Comparison of ENCODE assay signal across 26 cellular contexts in genomic region chr1:42698081-42698813, GRCh38. TPM values are rescaled to one million over a fixed set of nuclear protein-coding genes. Genes with fewer than 3 reads are reported as not detected.
A peak's percentile ranks its signal among the peaks of the same experiment; 100 is the strongest.
DNase-seq lines count a peak whose midpoint lies in the region; ATAC-seq, FAIRE-seq and TF ChIP-seq lines count a peak whose summit lies in the region.
"Had no signal": no experiment of that assay in that cellular context is flagged by ENCODE, and none has a peak within 500 bp of the region (broad histone marks: within the 10 kb centered on the region; RNA-seq: fewer than 3 reads in every experiment).

No MANE protein-coding gene starts in this region.

- H2BK20ac ChIP-seq in IMR-90 (ENCODE audit: low read depth, low read length) (no peak overlapping the region), H1 (ENCODE audit: low read length) (no peak overlapping the region)

- H3K9me3 ChIP-seq in IMR-90 (ENCODE audit: control insufficient read depth, insufficient read depth, low read length) (no peaks in the 10 kb centered on the region), H1 (ENCODE audit: insufficient read depth in 2 of 2, low read depth in 1 of 2, low read length in 1 of 2) (no peaks in the 10 kb centered on the region), mesenchymal stem cell (ENCODE audit: control insufficient read depth, low read length) (no peaks in the 10 kb centered on the region)
- H3K9me3 ChIP-seq: upper lobe of right lung had no signal

- no peak overlapping the region for H3K23ac ChIP-seq in IMR-90 (ENCODE audit: low read depth, low read length)
- no peak overlapping the region for H3K23ac ChIP-seq in H1 (ENCODE audit: insufficient read length)
- H3K23ac ChIP-seq in mesenchymal stem cell (ENCODE audit: low read length in 2 of 2), result no peak overlapping the region

- H3K27me3 ChIP-seq in IMR-90 (ENCODE audit: control insufficient read depth, insufficient read depth, low read length), result no peaks in the 10 kb centered on the region
- no peaks in the 10 kb centered on the region for H3K27me3 ChIP-seq in H1 (replicated peaks in 1 of 4; ENCODE audit: control insufficient read depth in 3 of 4, extremely low read depth in 1 of 4, insufficient read depth in 3 of 4, low read length in 3 of 4)
- no peaks in the 10 kb centered on the region for H3K27me3 ChIP-seq in mesenchymal stem cell (ENCODE audit: control insufficient read depth in 1 of 2, insufficient read depth in 1 of 2, low read length in 2 of 2)
- H3K27me3 ChIP-seq: hepatocyte, upper lobe of right lung had no signal

- H2BK12ac ChIP-seq in H1 (ENCODE audit: low read depth, low read length) (no peak overlapping the region), mesenchymal stem cell (ENCODE audit: low read length in 2 of 2) (no peak overlapping the region)

- H3K27me3 Mint-ChIP-seq in activated CD4-positive, alpha-beta memory T cell treated with anti-CD3 and anti-CD28 coated beads for 36 hours, result no peaks in the 10 kb centered on the region
- H3K27me3 Mint-ChIP-seq in activated CD4-positive, alpha-beta memory T cell treated with anti-CD3 and anti-CD28 coated beads, Interleukin-2, amount 10 ng/mL, durations not matched to agents 7 days and 5 days, result no peaks in the 10 kb centered on the region

- FAIRE-seq in H1 (lab: Jason Lieb, UNC), result peak; percentile 55
- FAIRE-seq: colon, GM18507 had no signal

- H3K9me3 Mint-ChIP-seq in activated CD4-positive, alpha-beta memory T cell treated with anti-CD3 and anti-CD28 coated beads for 36 hours, result no peaks in the 10 kb centered on the region
- H3K9me3 Mint-ChIP-seq in activated CD4-positive, alpha-beta memory T cell treated with anti-CD3 and anti-CD28 coated beads, Interleukin-2, amount 10 ng/mL, durations not matched to agents 7 days and 5 days, result no peaks in the 10 kb centered on the region

- peak overlapping the region; percentile 43 for H3K27ac Mint-ChIP-seq in activated CD4-positive, alpha-beta memory T cell treated with anti-CD3 and anti-CD28 coated beads for 36 hours
- H3K27ac Mint-ChIP-seq in activated CD4-positive, alpha-beta memory T cell treated with anti-CD3 and anti-CD28 coated beads, Interleukin-2, amount 10 ng/mL, durations not matched to agents 7 days and 5 days, result no peak overlapping the region

- H2AK5ac ChIP-seq in IMR-90 (ENCODE audit: low read depth, low read length) (no peak overlapping the region), H1 (ENCODE audit: low read depth, low read length) (no peak overlapping the region), mesenchymal stem cell (ENCODE audit: low read length, severe bottlenecking) (no peak overlapping the region)

- no peak overlapping the region for H3K27ac ChIP-seq in IMR-90 (ENCODE audit: insufficient read depth, low read length)
- H3K27ac ChIP-seq in H1 (ENCODE audit: low read depth, low read length), result no peak overlapping the region
- H3K27ac ChIP-seq in mesenchymal stem cell (ENCODE audit: low read length, poor library complexity, severe bottlenecking), result no peak overlapping the region
- H3K27ac ChIP-seq: hepatocyte, RWPE1, SK-N-MC, upper lobe of right lung had no signal

- H3K79me1 ChIP-seq in IMR-90 (ENCODE audit: low read depth in 1 of 2, low read length in 2 of 2), result peaks cover 24 to 50% of the 10 kb centered on the region in 2 experiments
- peaks cover 2% of the 10 kb centered on the region; the same call in 1 of the 2 replicates for H3K79me1 ChIP-seq in H1 (ENCODE audit: low read depth, low read length)
- H3K79me1 ChIP-seq in mesenchymal stem cell (replicated peaks; ENCODE audit: low read length, poor library complexity, severe bottlenecking), result peaks cover 19% of the 10 kb centered on the region

- intact Hi-C loops in activated CD4-positive, alpha-beta memory T cell treated with anti-CD3 and anti-CD28 coated beads for 36 hours (cut with micrococcal nuclease), result no loop called here
- intact Hi-C loops in IMR-90 (cut with micrococcal nuclease), result no loop called here

- H3K79me2 ChIP-seq in H1 (ENCODE audit: control insufficient read depth in 1 of 2, insufficient read depth in 2 of 2, low read length in 2 of 2), result peaks cover 12 to 85% of the 10 kb centered on the region in 2 experiments; a peak in 3 of 4 replicates

- no peak overlapping the region for H3K4ac ChIP-seq in IMR-90 (ENCODE audit: low read depth, low read length)
- no peak overlapping the region for H3K4ac ChIP-seq in H1 (replicated peaks; ENCODE audit: insufficient read length, low read depth, low read length)
- H3K4ac ChIP-seq in mesenchymal stem cell (ENCODE audit: low read depth in 1 of 2, low read length in 2 of 2), result no peak overlapping the region

- H4K91ac ChIP-seq in IMR-90 (ENCODE audit: insufficient read depth, low read depth, low read length) (no peak overlapping the region), H1 (replicated peaks; ENCODE audit: insufficient read length, low read length) (no peak overlapping the region), mesenchymal stem cell (ENCODE audit: low read length) (no peak overlapping the region)

- TF ChIP-seq POLR2A in IMR-90 (IDR thresholded peaks at IDR 0.05; ENCODE audit: low read depth, low read length) (no peak), H1 (IDR thresholded peaks at IDR 0.05; ENCODE audit: control extremely low read depth in 1 of 2, low read depth in 2 of 2, low read length in 2 of 2) (no peak)

- H3K14ac ChIP-seq in IMR-90 (replicated peaks; ENCODE audit: low read depth, low read length), result no peak overlapping the region
- no peak overlapping the region for H3K14ac ChIP-seq in H1 (ENCODE audit: insufficient read length)
- H3K14ac ChIP-seq in mesenchymal stem cell (ENCODE audit: low read length in 2 of 2), result no peak overlapping the region

- H3K4me1 ChIP-seq in IMR-90 (ENCODE audit: control insufficient read depth, insufficient read depth, low read length), result peaks cover 1% of the 10 kb centered on the region; the same call in 1 of the 2 replicates
- H3K4me1 ChIP-seq in H1 (replicated peaks in 1 of 4; ENCODE audit: control insufficient read depth in 3 of 4, insufficient read depth in 4 of 4, low read length in 3 of 4), result no peaks in the 10 kb centered on the region
- H3K4me1 ChIP-seq in mesenchymal stem cell (ENCODE audit: control insufficient read depth, insufficient read depth, low read depth, low read length), result no peaks in the 10 kb centered on the region
- H3K4me1 ChIP-seq: upper lobe of right lung had no signal

- H3K4me1 Mint-ChIP-seq in activated CD4-positive, alpha-beta memory T cell treated with anti-CD3 and anti-CD28 coated beads for 36 hours (ENCODE audit: low read depth), result peaks cover 20% of the 10 kb centered on the region
- H3K4me1 Mint-ChIP-seq in activated CD4-positive, alpha-beta memory T cell treated with anti-CD3 and anti-CD28 coated beads, Interleukin-2, amount 10 ng/mL, durations not matched to agents 7 days and 5 days, result peaks cover 16% of the 10 kb centered on the region

- peaks cover 87% of the 10 kb centered on the region for H3K36me3 Mint-ChIP-seq in activated CD4-positive, alpha-beta memory T cell treated with anti-CD3 and anti-CD28 coated beads for 36 hours
- peaks cover 96% of the 10 kb centered on the region for H3K36me3 Mint-ChIP-seq in activated CD4-positive, alpha-beta memory T cell treated with anti-CD3 and anti-CD28 coated beads, Interleukin-2, amount 10 ng/mL, durations not matched to agents 7 days and 5 days (ENCODE audit: low read depth)

- peaks cover 32% of the 10 kb centered on the region for H4K20me1 ChIP-seq in IMR-90 (ENCODE audit: insufficient read depth, low read length)
- peaks cover 10 to 19% of the 10 kb centered on the region in 2 experiments for H4K20me1 ChIP-seq in H1 (replicated peaks in 1 of 2; ENCODE audit: control insufficient read depth in 1 of 2, insufficient read depth in 2 of 2, low read length in 2 of 2)

- dilution Hi-C loops in IMR-90 (cut with HindIII; ENCODE audit: low sequenced_read_pairs, unreplicated experiment), result no loop called here

- H2BK120ac ChIP-seq in IMR-90 (ENCODE audit: low read depth, low read length), result no peak overlapping the region
- no peak overlapping the region for H2BK120ac ChIP-seq in H1 (replicated peaks; ENCODE audit: low read depth, low read length)
- H2BK120ac ChIP-seq in mesenchymal stem cell (ENCODE audit: low read depth, low read length), result no peak overlapping the region

- H3K4me2 ChIP-seq in IMR-90 (ENCODE audit: low read depth, low read length) (no peak overlapping the region), H1 (ENCODE audit: insufficient read depth in 1 of 2, low read depth in 2 of 2, low read length in 2 of 2) (no peak overlapping the region), mesenchymal stem cell (ENCODE audit: low read length, poor library complexity, severe bottlenecking) (no peak overlapping the region)
- H3K4me2 ChIP-seq: hepatocyte had no signal

- H4K8ac ChIP-seq in IMR-90 (ENCODE audit: low read depth in 2 of 2, low read length in 2 of 2) (no peak overlapping the region), H1 (ENCODE audit: extremely low read depth, insufficient read depth, low read length) (no peak overlapping the region), mesenchymal stem cell (ENCODE audit: low read length) (no peak overlapping the region)

- no peak overlapping the region for H3K9ac ChIP-seq in IMR-90 (ENCODE audit: low read depth, low read length)
- H3K9ac ChIP-seq in H1 (replicated peaks in 1 of 4; ENCODE audit: extremely low read depth in 1 of 4, low read depth in 3 of 4, low read length in 3 of 4), result no peak overlapping the region
- no peak overlapping the region for H3K9ac ChIP-seq in mesenchymal stem cell (ENCODE audit: low read length)

- H2BK15ac ChIP-seq in IMR-90 (ENCODE audit: low read depth, low read length) (no peak overlapping the region), H1 (ENCODE audit: low read length) (no peak overlapping the region), mesenchymal stem cell (ENCODE audit: low read depth, poor library complexity, severe bottlenecking) (no peak overlapping the region)

- H3K9me1 ChIP-seq in IMR-90 (ENCODE audit: insufficient read depth, low read length), result no peaks in the 10 kb centered on the region; the same call in none of the 2 replicates

- in situ Hi-C loops in IMR-90 (cut with MboI; ENCODE audit: low sequenced_read_pairs), result no loop called here

- TF ChIP-seq CTCF in IMR-90 (conservative IDR thresholded peaks at IDR 0.05; ENCODE audit: low read depth, low read length) (no peak), H1 (IDR thresholded peaks at IDR 0.05; ENCODE audit: control extremely low read depth in 1 of 3, insufficient read depth in 1 of 3, low read depth in 1 of 3, low read length in 3 of 3) (no peak)

- H3K18ac ChIP-seq in IMR-90 (ENCODE audit: low read depth, low read length) (no peak overlapping the region), H1 (ENCODE audit: extremely low read depth, low read length) (no peak overlapping the region), mesenchymal stem cell (ENCODE audit: low read depth in 1 of 2, low read length in 2 of 2) (no peak overlapping the region)

- no peak overlapping the region for H3K4me3 Mint-ChIP-seq in activated CD4-positive, alpha-beta memory T cell treated with anti-CD3 and anti-CD28 coated beads for 36 hours
- H3K4me3 Mint-ChIP-seq in activated CD4-positive, alpha-beta memory T cell treated with anti-CD3 and anti-CD28 coated beads, Interleukin-2, amount 10 ng/mL, durations not matched to agents 7 days and 5 days, result no peak overlapping the region

- H2AFZ ChIP-seq in IMR-90 (replicated peaks; ENCODE audit: low read length, poor library complexity) (no peak overlapping the region), H1 (ENCODE audit: low read length) (no peak overlapping the region), mesenchymal stem cell (ENCODE audit: low read depth, low read length) (no peak overlapping the region)
- H2AFZ ChIP-seq: hepatocyte had no signal

- peaks cover 50% of the 10 kb centered on the region for H3K36me3 ChIP-seq in IMR-90 (ENCODE audit: control insufficient read depth, insufficient read depth, low read length)
- H3K36me3 ChIP-seq in H1 (ENCODE audit: control insufficient read depth in 2 of 4, insufficient read depth in 4 of 4, low read length in 3 of 4), result peaks cover 33 to 98% (median 70%) of the 10 kb centered on the region in 4 experiments
- peaks cover 18 to 98% of the 10 kb centered on the region in 2 experiments for H3K36me3 ChIP-seq in mesenchymal stem cell (ENCODE audit: control insufficient read depth in 1 of 2, insufficient read depth in 2 of 2, low read depth in 1 of 2, low read length in 2 of 2)

- DNase-seq in activated CD4-positive, alpha-beta memory T cell treated with anti-CD3 and anti-CD28 coated beads for 36 hours, result no peak
- no peak for DNase-seq in activated CD4-positive, alpha-beta memory T cell treated with anti-CD3 and anti-CD28 coated beads, Interleukin-2, amount 10 ng/mL, durations not matched to agents 7 days and 5 days
- DNase-seq in IMR-90 (no peak), H1 (ENCODE audit: low read depth in 1 of 2, low spot score in 2 of 2) (no peak), T-helper 1 cell (no peak), mesenchymal stem cell (no peak)
- DNase-seq: 8988T; activated CD4-positive, alpha-beta T cell treated with anti-CD3 and anti-CD28 coated beads for 48 hours; effector CD8-positive, alpha-beta T cell; foreskin melanocyte; mesendoderm; NCI-H1092 treated with DMSO at 0.1 percent for 48 hours; NCI-H1930; NCI-H2227 treated with DMSO at 0.1 percent for 48 hours; NCI-H748 treated with DMSO at 0.1 percent for 48 hours; nucleus accumbens; T-helper 2 cell; upper lobe of right lung had no signal

- H4K5ac ChIP-seq in IMR-90 (ENCODE audit: low read depth, low read length) (no peak overlapping the region), H1 (ENCODE audit: insufficient read length, low read depth, low read length) (no peak overlapping the region)

- H3K23me2 ChIP-seq in H1 (ENCODE audit: low read depth, low read length), result no peaks in the 10 kb centered on the region

- CTCF ChIA-PET in activated CD4-positive, alpha-beta memory T cell treated with anti-CD3 and anti-CD28 coated beads for 36 hours (lab: Charles Lee), result interaction anchor here (1.0 kb wide), 1 partner anchor 13 kb away, joined by 3 read pairs; no protein-coding TSS in a partner anchor
- CTCF ChIA-PET in activated CD4-positive, alpha-beta memory T cell treated with anti-CD3 and anti-CD28 coated beads, Interleukin-2, amount 10 ng/mL, durations not matched to agents 7 days and 5 days (lab: Charles Lee), result no interaction called here
- CTCF ChIA-PET in IMR-90 (lab: Yijun Ruan, JAX), result no interaction called here
- CTCF ChIA-PET in H1 (lab: Charles Lee; ENCODE audit: partially characterized antibody), result interaction anchor here (0.9 kb wide), 1 partner anchor 15 kb away, joined by 4 read pairs; no protein-coding TSS in a partner anchor

- no CpG with 5 or more reads among the region's 4 CpGs for WGBS in IMR-90 (ENCODE audit: extremely low coverage in 2 of 2, insufficient read length in 1 of 2), 2 experiments
- 91% methylated on average over 4 of the region's 4 CpGs; no CpG with 5 or more reads in 1 of the 2 experiments for WGBS in H1 (ENCODE audit: extremely low coverage in 1 of 2, insufficient coverage in 1 of 2, insufficient read length in 1 of 2, insufficient replicate concordance in 2 of 2, low coverage in 1 of 2, low lambda C conversion rate in 2 of 2, missing lambda C conversion rate in 1 of 2), 2 experiments
- WGBS in mesenchymal stem cell, result 96% methylated on average over 4 of the region's 4 CpGs

- TF ChIP-seq RAD21 in IMR-90 (IDR thresholded peaks at IDR 0.05; ENCODE audit: low read length) (no peak), H1 (IDR thresholded peaks at IDR 0.05 in 1 of 2, conservative IDR thresholded peaks at IDR 0.05 in 1 of 2; ENCODE audit: low read depth in 2 of 2, low read length in 2 of 2) (no peak)

- H3K4me3 ChIP-seq in IMR-90 (ENCODE audit: insufficient read depth, low read depth, low read length), result no peak overlapping the region
- H3K4me3 ChIP-seq in H1 (ENCODE audit: extremely low read depth in 1 of 4, insufficient read depth in 2 of 4, low read depth in 3 of 4, low read length in 4 of 4), result no peak overlapping the region
- H3K4me3 ChIP-seq in mesenchymal stem cell (ENCODE audit: insufficient read depth in 1 of 2, low read depth in 1 of 2, low read length in 2 of 2), result no peak overlapping the region
- H3K4me3 ChIP-seq: hepatocyte, SK-N-MC, upper lobe of right lung had no signal

- no peak overlapping the region for H2BK5ac ChIP-seq in IMR-90 (ENCODE audit: low read depth, low read length, poor library complexity, severe bottlenecking)
- H2BK5ac ChIP-seq in H1 (ENCODE audit: low read depth, low read length), result no peak overlapping the region
- H2BK5ac ChIP-seq in mesenchymal stem cell (ENCODE audit: low read depth, low read length, poor library complexity, severe bottlenecking), result no peak overlapping the region

- no peak for TF ChIP-seq EP300 in H1 (IDR thresholded peaks at IDR 0.05; ENCODE audit: borderline replicate concordance in 1 of 2, low read depth in 2 of 2, low read length in 2 of 2)

- no peak overlapping the region for H2AK9ac ChIP-seq in IMR-90 (replicated peaks; ENCODE audit: low read depth, low read length, poor library complexity)

- no peak for ATAC-seq in IMR-90 (ENCODE audit: low read depth)
- ATAC-seq: esophagus mucosa, upper lobe of right lung had no signal

- no TSS peak for BruUV-seq in IMR-90 (replicated peaks; lab: Mats Ljungman, UMichigan)

- POLR2A ChIA-PET in activated CD4-positive, alpha-beta memory T cell treated with anti-CD3 and anti-CD28 coated beads for 36 hours (lab: Charles Lee), result interaction anchor here (0.8 kb wide), 1 partner anchor 16 kb away, joined by 3 read pairs; the partner anchor contains the start of gene YBX1
- POLR2A ChIA-PET in activated CD4-positive, alpha-beta memory T cell treated with anti-CD3 and anti-CD28 coated beads, Interleukin-2, amount 10 ng/mL, durations not matched to agents 7 days and 5 days (lab: Charles Lee), result interaction anchor here (1.0 kb wide), 1 partner anchor 40 kb away, joined by 5 read pairs; the partner anchor contains the start of gene PPIH
- POLR2A ChIA-PET in IMR-90 (lab: Charles Lee; ENCODE audit: unreplicated experiment), result no interaction called here
- POLR2A ChIA-PET in H1 (lab: Charles Lee; ENCODE audit: partially characterized antibody), result interaction anchor here (0.6 to 5.3 kb wide), 4 partner anchors 8 to 16 kb away, joined by 4 to 25 read pairs (median 10); partner anchors contain the start of gene YBX1

- no peak overlapping the region for H3K56ac ChIP-seq in IMR-90 (ENCODE audit: extremely low read depth, insufficient read depth, low read length)
- no peak overlapping the region for H3K56ac ChIP-seq in H1 (replicated peaks; ENCODE audit: insufficient read length, low read depth, low read length)

RNA-seq across cellular contexts. Expression of gene YBX1, which starts 16.0 kb away (rescaled TPM):
- 1,000 to 10,000 TPM; 1,101 to 1,134 TPM for total RNA-seq in activated CD4-positive, alpha-beta memory T cell treated with anti-CD3 and anti-CD28 coated beads for 36 hours
- 100 to 1,000 TPM; 575 to 580 TPM for total RNA-seq in activated CD4-positive, alpha-beta memory T cell treated with anti-CD3 and anti-CD28 coated beads, Interleukin-2, amount 10 ng/mL, durations not matched to agents 7 days and 5 days
- total RNA-seq in IMR-90 (2012; rRNA removed), result 843 and 1,307 TPM in 2 replicates
- polyA plus RNA-seq in IMR-90 (2012; rRNA removed), result 605 and 617 TPM in 2 replicates
- 276 and 383 TPM in 2 replicates for polyA plus RNA-seq in IMR-90 (2012; cell fraction: cytosol; rRNA removed)
- 119 and 353 TPM in 2 replicates for polyA plus RNA-seq in IMR-90 (2012; cell fraction: nucleus; rRNA removed; ENCODE audit: low replicate concordance)
- 1,219 and 1,248 TPM in 2 replicates for total RNA-seq in H1 (2021; fragmentation: NEBNext Ultra II Directional; extraction: Animal tissue kit (Norgen Biotek cat#: 25700))
- polyA plus RNA-seq in H1 (2011; rRNA removed), result 438 and 476 TPM in 2 replicates
- 1,002 TPM for polyA plus RNA-seq in H1 (2011; cell fraction: cytosol; rRNA removed)
- polyA plus RNA-seq in H1 (2011; cell fraction: nucleus; rRNA removed), result 864 TPM
- polyA plus RNA-seq in H1 (2012, experiment 1 of 2), result 1,144 to 1,314 TPM (median 1,258 TPM) in 4 replicates
- 645 TPM for polyA plus RNA-seq in H1 (2012, experiment 2 of 2)
- 1,303 TPM for polyA plus RNA-seq in H1 (2013, experiment 1 of 2)
- 1,245 TPM for polyA plus RNA-seq in H1 (2013, experiment 2 of 2)
- 230 and 291 TPM in 2 replicates for polyA minus RNA-seq in H1 (2011; rRNA and poly(A)+ RNA removed)
- polyA minus RNA-seq in H1 (2011; cell fraction: cytosol; rRNA and poly(A)+ RNA removed), result 523 TPM
- polyA minus RNA-seq in H1 (2011; cell fraction: nucleus; rRNA and poly(A)+ RNA removed), result 554 TPM
- polyA plus RNA-seq in mesenchymal stem cell (2013, experiment 1 of 2), result 1,020 TPM
- polyA plus RNA-seq in mesenchymal stem cell (2013, experiment 2 of 2), result 1,034 TPM

RNA-seq across cellular contexts. Expression of gene PPIH, which starts 40.0 kb away (rescaled TPM):
- 10 to 100 TPM; 91.0 to 94.0 TPM for total RNA-seq in activated CD4-positive, alpha-beta memory T cell treated with anti-CD3 and anti-CD28 coated beads for 36 hours
- 10 to 100 TPM; 71.3 to 71.4 TPM for total RNA-seq in activated CD4-positive, alpha-beta memory T cell treated with anti-CD3 and anti-CD28 coated beads, Interleukin-2, amount 10 ng/mL, durations not matched to agents 7 days and 5 days
- 22.4 and 36.1 TPM in 2 replicates for total RNA-seq in IMR-90 (2012; rRNA removed)
- polyA plus RNA-seq in IMR-90 (2012; rRNA removed), result 47.1 and 52.1 TPM in 2 replicates
- polyA plus RNA-seq in IMR-90 (2012; cell fraction: cytosol; rRNA removed), result 10.1 and 31.7 TPM in 2 replicates
- polyA plus RNA-seq in IMR-90 (2012; cell fraction: nucleus; rRNA removed; ENCODE audit: low replicate concordance), result 2.5 and 23.8 TPM in 2 replicates
- total RNA-seq in H1 (2021; fragmentation: NEBNext Ultra II Directional; extraction: Animal tissue kit (Norgen Biotek cat#: 25700)), result 72.8 and 78.1 TPM in 2 replicates
- 62.2 and 91.5 TPM in 2 replicates for polyA plus RNA-seq in H1 (2011; rRNA removed)
- 89.2 TPM for polyA plus RNA-seq in H1 (2011; cell fraction: cytosol; rRNA removed)
- 17.0 TPM for polyA plus RNA-seq in H1 (2011; cell fraction: nucleus; rRNA removed)
- 78.6 to 85.0 TPM (median 82.7 TPM) in 4 replicates for polyA plus RNA-seq in H1 (2012, experiment 1 of 2)
- polyA plus RNA-seq in H1 (2012, experiment 2 of 2), result 75.1 TPM
- polyA plus RNA-seq in H1 (2013, experiment 1 of 2), result 86.3 TPM
- 89.0 TPM for polyA plus RNA-seq in H1 (2013, experiment 2 of 2)
- 17.9 and 26.8 TPM in 2 replicates for polyA minus RNA-seq in H1 (2011; rRNA and poly(A)+ RNA removed)
- 18.9 TPM for polyA minus RNA-seq in H1 (2011; cell fraction: cytosol; rRNA and poly(A)+ RNA removed)
- 32.5 TPM for polyA minus RNA-seq in H1 (2011; cell fraction: nucleus; rRNA and poly(A)+ RNA removed)
- 27.1 TPM for polyA plus RNA-seq in mesenchymal stem cell (2013, experiment 1 of 2)
- polyA plus RNA-seq in mesenchymal stem cell (2013, experiment 2 of 2), result 27.8 TPM

RNA-seq across cellular contexts. Expression of gene CLDN19, which starts 41.8 kb away (rescaled TPM):
- not detected for total RNA-seq in activated CD4-positive, alpha-beta memory T cell treated with anti-CD3 and anti-CD28 coated beads for 36 hours
- total RNA-seq in activated CD4-positive, alpha-beta memory T cell treated with anti-CD3 and anti-CD28 coated beads, Interleukin-2, amount 10 ng/mL, durations not matched to agents 7 days and 5 days, result not detected
- total RNA-seq in IMR-90 (2012; rRNA removed), result not detected in 2 replicates
- not detected in 2 replicates for polyA plus RNA-seq in IMR-90 (2012; rRNA removed)
- polyA plus RNA-seq in IMR-90 (2012; cell fraction: cytosol; rRNA removed), result not detected in 2 replicates
- not detected in 2 replicates for polyA plus RNA-seq in IMR-90 (2012; cell fraction: nucleus; rRNA removed; ENCODE audit: low replicate concordance)
- 9.7 and 12.1 TPM in 2 replicates for total RNA-seq in H1 (2021; fragmentation: NEBNext Ultra II Directional; extraction: Animal tissue kit (Norgen Biotek cat#: 25700))
- polyA plus RNA-seq in H1 (2011; rRNA removed), result 17.2 and 27.8 TPM in 2 replicates
- polyA plus RNA-seq in H1 (2011; cell fraction: cytosol; rRNA removed), result 19.5 TPM
- 22.5 TPM for polyA plus RNA-seq in H1 (2011; cell fraction: nucleus; rRNA removed)
- polyA plus RNA-seq in H1 (2012, experiment 1 of 2), result 8.1 to 15.1 TPM (median 13.1 TPM) in 4 replicates
- 11.9 TPM for polyA plus RNA-seq in H1 (2012, experiment 2 of 2)
- polyA plus RNA-seq in H1 (2013, experiment 1 of 2), result 10.3 TPM
- 11.9 TPM for polyA plus RNA-seq in H1 (2013, experiment 2 of 2)
- polyA minus RNA-seq in H1 (2011; rRNA and poly(A)+ RNA removed), result 11.2 and 12.8 TPM in 2 replicates
- polyA minus RNA-seq in H1 (2011; cell fraction: cytosol; rRNA and poly(A)+ RNA removed), result 9.9 TPM
- 10.9 TPM for polyA minus RNA-seq in H1 (2011; cell fraction: nucleus; rRNA and poly(A)+ RNA removed)
- polyA plus RNA-seq in mesenchymal stem cell (2013, experiment 1 of 2), result 0.03 TPM
- not detected for polyA plus RNA-seq in mesenchymal stem cell (2013, experiment 2 of 2)
- total RNA-seq: esophagus mucosa, myocyte, pulmonary artery endothelial cell, upper lobe of right lung had no signal

Comparison
In these comparisons a context has a peak if more than half of its experiments do, and no peak if none do; other contexts are left out.
1. CTCF ChIA-PET loops: an anchor here in activated CD4-positive, alpha-beta memory T cell treated with anti-CD3 and anti-CD28 coated beads for 36 hours (1.0 kb wide) and H1 (0.9 kb wide); none called in activated CD4-positive, alpha-beta memory T cell treated with anti-CD3 and anti-CD28 coated beads, Interleukin-2, amount 10 ng/mL, durations not matched to agents 7 days and 5 days and IMR-90.
2. RNA of gene CLDN19, which starts 41.8 kb away (total RNA-seq): 9.7 to 12.1 TPM in H1; not detected in activated CD4-positive, alpha-beta memory T cell treated with anti-CD3 and anti-CD28 coated beads, Interleukin-2, amount 10 ng/mL, durations not matched to agents 7 days and 5 days, not detected in activated CD4-positive, alpha-beta memory T cell treated with anti-CD3 and anti-CD28 coated beads for 36 hours and not detected in IMR-90; every median in the first group is over 10 times any median in the second.